In the genomic region with DNA sequence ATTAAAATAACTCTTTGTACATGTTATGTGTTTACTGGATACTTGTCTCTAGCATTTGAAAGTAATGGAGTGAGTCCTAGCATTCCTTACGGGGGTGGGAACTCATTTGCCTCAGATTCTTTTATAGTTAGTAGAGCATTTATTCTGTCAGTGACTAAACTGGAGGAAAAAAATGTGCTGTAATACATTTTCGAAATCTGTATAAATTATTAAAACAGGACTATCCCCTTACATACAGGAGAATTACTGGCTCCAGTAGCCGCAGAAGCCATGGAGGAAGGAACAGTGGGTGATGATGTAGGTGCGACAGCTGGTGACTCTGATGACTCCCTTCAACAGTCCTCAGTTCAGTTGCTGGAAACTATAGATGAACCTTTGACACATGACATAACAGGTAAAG, we compare ENCODE assay signal across 22 cellular contexts.
DNase-seq lines count a peak whose midpoint lies in the region; ATAC-seq and TF ChIP-seq lines count a peak whose summit lies in the region.
"Had no signal": no experiment of that assay in that cellular context is flagged by ENCODE, and none has a peak within 500 bp of the region (broad histone marks: within the 10 kb centered on the region; RNA-seq: fewer than 3 reads in every experiment).

No MANE protein-coding gene starts in this region.

- POLR2A ChIA-PET in IMR-90 (lab: Charles Lee; ENCODE audit: unreplicated experiment) = no interaction called here
- POLR2A ChIA-PET in naive thymus-derived CD8-positive, alpha-beta T cell (lab: Charles Lee) = no interaction called here

- H3K4me1 ChIP-seq in IMR-90 (ENCODE audit: control insufficient read depth, insufficient read depth, low read length) = peaks cover 9% of the 10 kb centered on the region
- peaks cover 2% of the 10 kb centered on the region for H3K4me1 ChIP-seq in mesenchymal stem cell (ENCODE audit: control insufficient read depth, insufficient read depth, low read depth, low read length)
- H3K4me1 ChIP-seq: adrenal gland, uterus had no signal

- no peaks in the 10 kb centered on the region for H3K27me3 ChIP-seq in IMR-90 (ENCODE audit: control insufficient read depth, insufficient read depth, low read length)
- H3K27me3 ChIP-seq in mesenchymal stem cell (ENCODE audit: control insufficient read depth in 1 of 2, insufficient read depth in 1 of 2, low read length in 2 of 2) = no peaks in the 10 kb centered on the region
- H3K27me3 ChIP-seq: adrenal gland, uterus had no signal

- CTCF ChIA-PET in IMR-90 (lab: Yijun Ruan, JAX) = no interaction called here

- peaks cover 30% of the 10 kb centered on the region for H3K36me3 ChIP-seq in IMR-90 (ENCODE audit: control insufficient read depth, insufficient read depth, low read length)
- peaks cover 11 to 81% of the 10 kb centered on the region in 2 experiments for H3K36me3 ChIP-seq in mesenchymal stem cell (ENCODE audit: control insufficient read depth in 1 of 2, insufficient read depth in 2 of 2, low read depth in 1 of 2, low read length in 2 of 2)
- H3K36me3 ChIP-seq: uterus had no signal

- WGBS in IMR-90 (ENCODE audit: extremely low coverage in 2 of 2, insufficient read length in 1 of 2), 2 experiments = no CpG with 5 or more reads among the region's 4 CpGs
- WGBS in mesenchymal stem cell = 100% methylated on average over 1 of the region's 4 CpGs

- H3K4me3 Mint-ChIP-seq in naive thymus-derived CD8-positive, alpha-beta T cell = no peak overlapping the region
- H3K4me3 Mint-ChIP-seq: CD4-positive, alpha-beta T cell; endodermal cell had no signal

- dilution Hi-C loops in IMR-90 (cut with HindIII; ENCODE audit: low sequenced_read_pairs, unreplicated experiment) = no loop called here

- no peak overlapping the region for H4K5ac ChIP-seq in IMR-90 (ENCODE audit: low read depth, low read length)

- in situ Hi-C loops in IMR-90 (cut with MboI; ENCODE audit: low sequenced_read_pairs) = no loop called here

- intact Hi-C loops in IMR-90 (cut with micrococcal nuclease) = no loop called here

- H3K9ac ChIP-seq in IMR-90 (ENCODE audit: low read depth, low read length) (no peak overlapping the region), mesenchymal stem cell (ENCODE audit: low read length) (peak overlapping the region; percentile 36)

- peak; percentile 25 for DNase-seq in AG08396 (ENCODE audit: low spot score)
- peak; percentile 69 for DNase-seq in IMR-90
- peak; percentile 67 for DNase-seq in dedifferentiated amniotic fluid mesenchymal stem cell (ENCODE audit: extremely low spot score)
- no peak for DNase-seq in mesenchymal stem cell
- DNase-seq in cerebellar nuclear complex (lab: John Stamatoyannopoulos, UW) = no peak
- DNase-seq in naive thymus-derived CD8-positive, alpha-beta T cell = no peak
- DNase-seq: activated CD4-positive, alpha-beta T cell treated with anti-CD3 and anti-CD28 coated beads, Interleukin-2, amount 50 U/mL, for 4 hours; activated gamma-delta T cell; adrenal gland; CD4-positive, alpha-beta T cell; DMS53; endodermal cell; left cardiac atrium; midbrain; NCI-H1105; NCI-H2081; NCI-H446 treated with DMSO at 0.1 percent for 48 hours; stimulated activated CD8-positive, alpha-beta memory T cell treated with anti-CD3 and anti-CD28 coated beads, Interleukin-4, amount 100 ng/mL, for 48 hours; substantia nigra; uterus had no signal

- peaks cover 9 to 23% of the 10 kb centered on the region in 2 experiments for H3K79me1 ChIP-seq in IMR-90 (ENCODE audit: low read depth in 1 of 2, low read length in 2 of 2)
- H3K79me1 ChIP-seq in mesenchymal stem cell (replicated peaks; ENCODE audit: low read length, poor library complexity, severe bottlenecking) = peaks cover 7% of the 10 kb centered on the region

- H3K14ac ChIP-seq in IMR-90 (replicated peaks; ENCODE audit: low read depth, low read length) = peak overlapping the region; percentile 83; the same call in 1 of the 2 replicates
- H3K14ac ChIP-seq in mesenchymal stem cell (ENCODE audit: low read length in 2 of 2) = no peak overlapping the region

- no peaks in the 10 kb centered on the region for H4K20me1 ChIP-seq in IMR-90 (ENCODE audit: insufficient read depth, low read length)

- H3K4me2 ChIP-seq in IMR-90 (ENCODE audit: low read depth, low read length) (peak overlapping the region; percentile 12; the same call in 1 of the 2 replicates), mesenchymal stem cell (ENCODE audit: low read length, poor library complexity, severe bottlenecking) (no peak overlapping the region)

- H3K9me3 ChIP-seq in IMR-90 (ENCODE audit: control insufficient read depth, insufficient read depth, low read length) (no peaks in the 10 kb centered on the region), mesenchymal stem cell (ENCODE audit: control insufficient read depth, low read length) (no peaks in the 10 kb centered on the region)
- H3K9me3 ChIP-seq: adrenal gland, uterus had no signal

- peaks cover 0 to 87% (median 16%) of the 10 kb centered on the region in 3 donors for H3K36me3 Mint-ChIP-seq in naive thymus-derived CD8-positive, alpha-beta T cell

- ATAC-seq in IMR-90 (ENCODE audit: low read depth) (peak; percentile 88), HG03520 (IDR thresholded peaks at IDR 0.05; ENCODE audit: unreplicated experiment) (no peak), HG03571 (IDR thresholded peaks at IDR 0.05; ENCODE audit: unreplicated experiment) (no peak)
- no peak for ATAC-seq in naive thymus-derived CD8-positive, alpha-beta T cell
- ATAC-seq: left cardiac atrium had no signal

- peak overlapping the region; percentile 70; the same call in 1 of the 2 replicates for H2AK5ac ChIP-seq in IMR-90 (ENCODE audit: low read depth, low read length)
- no peak overlapping the region for H2AK5ac ChIP-seq in mesenchymal stem cell (ENCODE audit: low read length, severe bottlenecking)

- TF ChIP-seq POLR2A in IMR-90 (IDR thresholded peaks at IDR 0.05; ENCODE audit: low read depth, low read length) = no peak

- H3K27ac ChIP-seq in IMR-90 (ENCODE audit: insufficient read depth, low read length) (peak overlapping the region; percentile 41; the same call in 1 of the 2 replicates), mesenchymal stem cell (ENCODE audit: low read length, poor library complexity, severe bottlenecking) (peak overlapping the region; percentile 33)
- H3K27ac ChIP-seq: adrenal gland, uterus had no signal

- H3K9me3 Mint-ChIP-seq in naive thymus-derived CD8-positive, alpha-beta T cell = no peaks in the 10 kb centered on the region
- H3K9me3 Mint-ChIP-seq: CD4-positive, alpha-beta T cell; endodermal cell had no signal

- H3K23ac ChIP-seq in IMR-90 (ENCODE audit: low read depth, low read length) (peak overlapping the region; percentile 95; the same call in 1 of the 2 replicates), mesenchymal stem cell (ENCODE audit: low read length in 2 of 2) (no peak overlapping the region)

- no peak overlapping the region for H3K4me3 ChIP-seq in IMR-90 (ENCODE audit: insufficient read depth, low read depth, low read length)
- H3K4me3 ChIP-seq in mesenchymal stem cell (ENCODE audit: insufficient read depth in 1 of 2, low read depth in 1 of 2, low read length in 2 of 2) = no peak overlapping the region
- H3K4me3 ChIP-seq: adrenal gland, uterus had no signal

- H3K56ac ChIP-seq in IMR-90 (ENCODE audit: extremely low read depth, insufficient read depth, low read length) = no peak overlapping the region

- H4K8ac ChIP-seq in IMR-90 (ENCODE audit: low read depth in 2 of 2, low read length in 2 of 2) (peak overlapping the region in 1 of 2 experiments; percentile 41; a peak in 1 of 4 replicates), mesenchymal stem cell (ENCODE audit: low read length) (no peak overlapping the region)

- no peak overlapping the region for H3K27ac Mint-ChIP-seq in naive thymus-derived CD8-positive, alpha-beta T cell
- H3K27ac Mint-ChIP-seq: CD4-positive, alpha-beta T cell; endodermal cell had no signal

- H2BK5ac ChIP-seq in IMR-90 (ENCODE audit: low read depth, low read length, poor library complexity, severe bottlenecking) (peak overlapping the region; percentile 83), mesenchymal stem cell (ENCODE audit: low read depth, low read length, poor library complexity, severe bottlenecking) (no peak overlapping the region)

- peaks cover 2% of the 10 kb centered on the region; the same call in 1 of the 2 replicates for H3K9me1 ChIP-seq in IMR-90 (ENCODE audit: insufficient read depth, low read length)

- no peak overlapping the region for H2AFZ ChIP-seq in IMR-90 (replicated peaks; ENCODE audit: low read length, poor library complexity)
- H2AFZ ChIP-seq in mesenchymal stem cell (ENCODE audit: low read depth, low read length) = no peak overlapping the region

- BruUV-seq in IMR-90 (replicated peaks; lab: Mats Ljungman, UMichigan) = no TSS peak

- no peak for TF ChIP-seq CTCF in IMR-90 (conservative IDR thresholded peaks at IDR 0.05; ENCODE audit: low read depth, low read length)

- H2BK15ac ChIP-seq in IMR-90 (ENCODE audit: low read depth, low read length) (no peak overlapping the region), mesenchymal stem cell (ENCODE audit: low read depth, poor library complexity, severe bottlenecking) (no peak overlapping the region)

- no peak for TF ChIP-seq RAD21 in IMR-90 (IDR thresholded peaks at IDR 0.05; ENCODE audit: low read length)

- H2BK120ac ChIP-seq in IMR-90 (ENCODE audit: low read depth, low read length) (peak overlapping the region; percentile 46; the same call in 1 of the 2 replicates), mesenchymal stem cell (ENCODE audit: low read depth, low read length) (no peak overlapping the region)

- H2BK12ac ChIP-seq in mesenchymal stem cell (ENCODE audit: low read length in 2 of 2) = no peak overlapping the region

- H2BK20ac ChIP-seq in IMR-90 (ENCODE audit: low read depth, low read length) = 0 out of 2 replicates have a peak overlapping the region, but pooled peaks have one; percentile 62

- H3K18ac ChIP-seq in IMR-90 (ENCODE audit: low read depth, low read length) (no peak overlapping the region), mesenchymal stem cell (ENCODE audit: low read depth in 1 of 2, low read length in 2 of 2) (no peak overlapping the region)

- no peak overlapping the region for H4K91ac ChIP-seq in IMR-90 (ENCODE audit: insufficient read depth, low read depth, low read length)
- H4K91ac ChIP-seq in mesenchymal stem cell (ENCODE audit: low read length) = no peak overlapping the region

- no peak overlapping the region for H2AK9ac ChIP-seq in IMR-90 (replicated peaks; ENCODE audit: low read depth, low read length, poor library complexity)

- peaks cover 0 to 2% (median 0%) of the 10 kb centered on the region in 4 donors for H3K4me1 Mint-ChIP-seq in naive thymus-derived CD8-positive, alpha-beta T cell
- H3K4me1 Mint-ChIP-seq: endodermal cell had no signal

- no peaks in the 10 kb centered on the region for H3K27me3 Mint-ChIP-seq in naive thymus-derived CD8-positive, alpha-beta T cell
- H3K27me3 Mint-ChIP-seq: CD4-positive, alpha-beta T cell had no signal

- H3K4ac ChIP-seq in IMR-90 (ENCODE audit: low read depth, low read length) (peak overlapping the region; percentile 84), mesenchymal stem cell (ENCODE audit: low read depth in 1 of 2, low read length in 2 of 2) (no peak overlapping the region)

TF ChIP-seq in IMR-90, 13 proteins besides CTCF, POLR2A, EP300 and RAD21 (continues in another document):
- TF ChIP-seq CHD1 (IDR thresholded peaks at IDR 0.05; ENCODE audit: low read depth, low read length) (no peak), MXI1 (IDR thresholded peaks at IDR 0.05; ENCODE audit: borderline replicate concordance, low read depth, low read length) (no peak), CEBPB (IDR thresholded peaks at IDR 0.05; ENCODE audit: low read depth, low read length) (no peak), BHLHE40 (IDR thresholded peaks at IDR 0.05; ENCODE audit: low read depth, low read length) (no peak)

Comparison
In these comparisons a context has a peak if more than half of its experiments do, and no peak if none do; other contexts are left out.
1. DNase-seq: peak in AG08396 (single experiment), IMR-90 (single experiment) and dedifferentiated amniotic fluid mesenchymal stem cell (single experiment); none in mesenchymal stem cell (single experiment), cerebellar nuclear complex (0 of 2) and naive thymus-derived CD8-positive, alpha-beta T cell (0 of 10).